11 cellular contexts compared by ENCODE assay signal in genomic region chr10:46223626-46224413, GRCh38.
"Had no signal": no experiment of that assay in that cellular context is flagged by ENCODE, and none has a peak within 500 bp of the region (broad histone marks: within the 10 kb centered on the region; RNA-seq: fewer than 3 reads in every experiment).

No MANE protein-coding gene starts in this region.

- H3K4me3 ChIP-seq: adrenal gland, hepatocyte, ovary, thoracic aorta had no signal

- H3K27ac ChIP-seq: adrenal gland, hepatocyte, ovary, thoracic aorta had no signal

- H3K9me3 Mint-ChIP-seq: dendritic cell treated with granulocyte-macrophage colony-stimulating factor and Interleukin-4, amounts not matched to agents 40 ng/mL and 50 ng/mL, for 4 days; effector memory CD8-positive, alpha-beta T cell; neural crest cell; stimulated activated naive CD8-positive, alpha-beta T cell treated with anti-CD3 and anti-CD28 coated beads, Interleukin-15, amount 100 ng/mL, for 72 hours had no signal

- H3K27me3 ChIP-seq: adrenal gland, hepatocyte, ovary had no signal

- ATAC-seq: effector memory CD8-positive, alpha-beta T cell had no signal

- H3K4me2 ChIP-seq: hepatocyte had no signal

- H3K79me2 ChIP-seq: hepatocyte had no signal

- H3K27me3 Mint-ChIP-seq: effector memory CD8-positive, alpha-beta T cell; stimulated activated naive CD8-positive, alpha-beta T cell treated with anti-CD3 and anti-CD28 coated beads, Interleukin-15, amount 100 ng/mL, for 72 hours had no signal

- DNase-seq: activated naive CD4-positive, alpha-beta T cell; central memory CD4-positive, alpha-beta T cell; effector memory CD8-positive, alpha-beta T cell; kidney glomerular epithelial cell; ovary; stimulated activated naive CD8-positive, alpha-beta T cell treated with anti-CD3 and anti-CD28 coated beads, Interleukin-15, amount 100 ng/mL, for 72 hours had no signal

- H3K36me3 ChIP-seq: adrenal gland, ovary, thoracic aorta had no signal

- H3K4me3 Mint-ChIP-seq: dendritic cell treated with granulocyte-macrophage colony-stimulating factor and Interleukin-4, amounts not matched to agents 40 ng/mL and 50 ng/mL, for 4 days; effector memory CD8-positive, alpha-beta T cell; neural crest cell; stimulated activated naive CD8-positive, alpha-beta T cell treated with anti-CD3 and anti-CD28 coated beads, Interleukin-15, amount 100 ng/mL, for 72 hours had no signal

- H3K27ac Mint-ChIP-seq: dendritic cell treated with granulocyte-macrophage colony-stimulating factor and Interleukin-4, amounts not matched to agents 40 ng/mL and 50 ng/mL, for 4 days; stimulated activated naive CD8-positive, alpha-beta T cell treated with anti-CD3 and anti-CD28 coated beads, Interleukin-15, amount 100 ng/mL, for 72 hours had no signal

- H2AFZ ChIP-seq: hepatocyte had no signal

- H3K9me3 ChIP-seq: adrenal gland, ovary, thoracic aorta had no signal

- H3K4me1 ChIP-seq: adrenal gland had no signal
